Comparison of ENCODE assay signal across 1 cellular context in the genomic region with DNA sequence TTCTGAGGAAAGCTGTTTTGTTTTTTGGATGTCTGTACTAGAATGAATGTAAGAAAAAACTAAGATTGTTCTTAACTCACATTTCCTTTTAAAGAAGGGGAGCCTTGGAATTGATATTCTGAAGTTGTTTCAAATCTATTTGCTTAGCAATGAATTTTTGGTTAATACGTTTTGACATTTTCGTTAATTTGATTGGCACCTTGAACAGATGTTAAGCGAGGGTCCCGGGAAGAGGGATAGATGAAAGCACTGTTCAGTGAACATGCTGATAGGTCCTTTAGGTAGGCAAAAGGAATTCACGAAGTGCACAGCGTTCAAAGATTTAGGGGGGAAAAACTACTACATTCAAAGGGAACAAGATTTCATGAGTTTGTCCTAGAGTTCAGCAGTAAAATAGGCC.
TF ChIP-seq lines count a peak whose summit lies in the region.

No MANE protein-coding gene starts in this region.

TF ChIP-seq in HepG2, 621 proteins besides CTCF, POLR2A, EP300 and RAD21:
- TF ChIP-seq GMEB2 (CRISPR knock-in tag; IDR thresholded peaks at IDR 0.05; ENCODE audit: low read depth) (no peak), ATF6 (CRISPR knock-in tag; conservative IDR thresholded peaks at IDR 0.05) (no peak), ZNF138 (CRISPR knock-in tag; IDR thresholded peaks at IDR 0.05; ENCODE audit: low read depth) (no peak), BRD4 (CRISPR knock-in tag; IDR thresholded peaks at IDR 0.05) (no peak), USF2 (IDR thresholded peaks at IDR 0.05; ENCODE audit: low read depth, low read length) (no peak), USF2 (CRISPR knock-in tag; IDR thresholded peaks at IDR 0.05; ENCODE audit: borderline replicate concordance) (no peak), PCBP1 (IDR thresholded peaks at IDR 0.05; ENCODE audit: borderline replicate concordance, low read depth, low read length) (no peak), KAT8 (CRISPR knock-in tag; IDR thresholded peaks at IDR 0.05) (no peak), LCORL (IDR thresholded peaks at IDR 0.05) (no peak), LCORL (CRISPR knock-in tag; IDR thresholded peaks at IDR 0.05) (no peak), NFATC3 (CRISPR knock-in tag; IDR thresholded peaks at IDR 0.05) (no peak), ZNF614 (CRISPR knock-in tag; IDR thresholded peaks at IDR 0.05; ENCODE audit: borderline replicate concordance) (no peak), SOX5 (CRISPR knock-in tag; IDR thresholded peaks at IDR 0.05; ENCODE audit: borderline replicate concordance) (no peak), KDM3A (CRISPR knock-in tag; IDR thresholded peaks at IDR 0.05; ENCODE audit: low read depth) (no peak), ZFP41 (CRISPR knock-in tag; IDR thresholded peaks at IDR 0.05; ENCODE audit: borderline replicate concordance) (no peak)
- TF ChIP-seq, protein P1, sequence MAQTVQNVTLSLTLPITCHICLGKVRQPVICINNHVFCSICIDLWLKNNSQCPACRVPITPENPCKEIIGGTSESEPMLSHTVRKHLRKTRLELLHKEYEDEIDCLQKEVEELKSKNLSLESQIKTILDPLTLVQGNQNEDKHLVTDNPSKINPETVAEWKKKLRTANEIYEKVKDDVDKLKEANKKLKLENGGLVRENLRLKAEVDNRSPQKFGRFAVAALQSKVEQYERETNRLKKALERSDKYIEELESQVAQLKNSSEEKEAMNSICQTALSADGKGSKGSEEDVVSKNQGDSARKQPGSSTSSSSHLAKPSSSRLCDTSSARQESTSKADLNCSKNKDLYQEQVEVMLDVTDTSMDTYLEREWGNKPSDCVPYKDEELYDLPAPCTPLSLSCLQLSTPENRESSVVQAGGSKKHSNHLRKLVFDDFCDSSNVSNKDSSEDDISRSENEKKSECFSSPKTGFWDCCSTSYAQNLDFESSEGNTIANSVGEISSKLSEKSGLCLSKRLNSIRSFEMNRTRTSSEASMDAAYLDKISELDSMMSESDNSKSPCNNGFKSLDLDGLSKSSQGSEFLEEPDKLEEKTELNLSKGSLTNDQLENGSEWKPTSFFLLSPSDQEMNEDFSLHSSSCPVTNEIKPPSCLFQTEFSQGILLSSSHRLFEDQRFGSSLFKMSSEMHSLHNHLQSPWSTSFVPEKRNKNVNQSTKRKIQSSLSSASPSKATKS (CRISPR knock-in tag; IDR thresholded peaks at IDR 0.05), result no peak
TF ChIP-seq in HepG2: peak in this region for 0.
